1 cellular context compared by ENCODE assay signal in genomic region chr3:5331567-5332269, GRCh38.
TF ChIP-seq lines count a peak whose summit lies in the region.

No MANE protein-coding gene starts in this region.

TF ChIP-seq in HepG2, 621 proteins besides CTCF, POLR2A, EP300 and RAD21 (continued from another document and continues in another):
- TF ChIP-seq SOX5 (CRISPR knock-in tag; IDR thresholded peaks at IDR 0.05; ENCODE audit: borderline replicate concordance) = peak; percentile 27; the same call in 1 of the 2 replicates
- TF ChIP-seq ZNF282 (IDR thresholded peaks at IDR 0.05; ENCODE audit: partially characterized antibody) = no peak
- no peak for TF ChIP-seq ZNF33B (CRISPR knock-in tag; IDR thresholded peaks at IDR 0.05)
- no peak for TF ChIP-seq ARNT (IDR thresholded peaks at IDR 0.05)
- no peak for TF ChIP-seq FOXA1 (IDR thresholded peaks at IDR 0.05)
- TF ChIP-seq FOXA1 (CRISPR knock-in tag; IDR thresholded peaks at IDR 0.05) = 0 out of 2 replicates have a peak, but pooled peaks have one; percentile 34
- TF ChIP-seq ZNF660 (CRISPR knock-in tag; IDR thresholded peaks at IDR 0.05; ENCODE audit: borderline replicate concordance, low read depth) = no peak
- TF ChIP-seq ZGPAT (CRISPR knock-in tag; IDR thresholded peaks at IDR 0.05) = no peak
- TF ChIP-seq MEIS2 (CRISPR knock-in tag; IDR thresholded peaks at IDR 0.05) = no peak
- TF ChIP-seq ZNF318 (CRISPR knock-in tag; IDR thresholded peaks at IDR 0.05) = no peak
- TF ChIP-seq HNRNPK (IDR thresholded peaks at IDR 0.05; ENCODE audit: low read depth, low read length, poor library complexity, severe bottlenecking) = no peak
- no peak for TF ChIP-seq GABPB1 (CRISPR knock-in tag; IDR thresholded peaks at IDR 0.05)
- no peak for TF ChIP-seq IRF9 (CRISPR knock-in tag; IDR thresholded peaks at IDR 0.05; ENCODE audit: borderline replicate concordance)
- TF ChIP-seq RARA (CRISPR knock-in tag; IDR thresholded peaks at IDR 0.05) = no peak
- TF ChIP-seq NFIC (IDR thresholded peaks at IDR 0.05; ENCODE audit: low read length) = peak; percentile 60; the same call in 1 of the 2 replicates
- TF ChIP-seq ZNF431 (CRISPR knock-in tag; IDR thresholded peaks at IDR 0.05; ENCODE audit: borderline replicate concordance, low read depth) = no peak
- TF ChIP-seq SNAI1 (CRISPR knock-in tag; IDR thresholded peaks at IDR 0.05; ENCODE audit: borderline replicate concordance) = no peak
- peak; percentile 29; the same call in 1 of the 2 replicates for TF ChIP-seq IRF2 (CRISPR knock-in tag; IDR thresholded peaks at IDR 0.05)
- TF ChIP-seq ZC3H4 (CRISPR knock-in tag; IDR thresholded peaks at IDR 0.05; ENCODE audit: borderline replicate concordance) = no peak
- no peak for TF ChIP-seq ZNF816 (CRISPR knock-in tag; IDR thresholded peaks at IDR 0.05; ENCODE audit: borderline replicate concordance)
- no peak for TF ChIP-seq TRAFD1 (CRISPR knock-in tag; IDR thresholded peaks at IDR 0.05; ENCODE audit: borderline replicate concordance)
- 0 out of 2 replicates have a peak, but pooled peaks have one; percentile 17 for TF ChIP-seq PHF21A (CRISPR knock-in tag; IDR thresholded peaks at IDR 0.05)
- no peak for TF ChIP-seq ERF (CRISPR knock-in tag; IDR thresholded peaks at IDR 0.05)
- no peak for TF ChIP-seq DMTF1 (CRISPR knock-in tag; IDR thresholded peaks at IDR 0.05)
- no peak for TF ChIP-seq ZNF335 (CRISPR knock-in tag; IDR thresholded peaks at IDR 0.05)
- no peak for TF ChIP-seq RERE (CRISPR knock-in tag; IDR thresholded peaks at IDR 0.05; ENCODE audit: low read depth)
- no peak for TF ChIP-seq ZNF547 (CRISPR knock-in tag; IDR thresholded peaks at IDR 0.05)
- no peak for TF ChIP-seq MTA3 (CRISPR knock-in tag; IDR thresholded peaks at IDR 0.05)
- no peak for TF ChIP-seq EHMT2 (IDR thresholded peaks at IDR 0.05; ENCODE audit: borderline replicate concordance, low read depth, low read length)
- no peak for TF ChIP-seq DR1 (CRISPR knock-in tag; IDR thresholded peaks at IDR 0.05)
- no peak for TF ChIP-seq ZNF766 (CRISPR knock-in tag; IDR thresholded peaks at IDR 0.05; ENCODE audit: borderline replicate concordance)
- TF ChIP-seq MBNL3 (CRISPR knock-in tag; conservative IDR thresholded peaks at IDR 0.05) = no peak
- TF ChIP-seq MAFG (CRISPR knock-in tag; IDR thresholded peaks at IDR 0.05) = no peak
- peak; percentile 34; the same call in 1 of the 2 replicates for TF ChIP-seq FOXJ3 (CRISPR knock-in tag; IDR thresholded peaks at IDR 0.05; ENCODE audit: borderline replicate concordance)
- TF ChIP-seq MXD3 (CRISPR knock-in tag; IDR thresholded peaks at IDR 0.05) = no peak
